Comparison of ENCODE assay signal across 1 cellular context in the genomic region with DNA sequence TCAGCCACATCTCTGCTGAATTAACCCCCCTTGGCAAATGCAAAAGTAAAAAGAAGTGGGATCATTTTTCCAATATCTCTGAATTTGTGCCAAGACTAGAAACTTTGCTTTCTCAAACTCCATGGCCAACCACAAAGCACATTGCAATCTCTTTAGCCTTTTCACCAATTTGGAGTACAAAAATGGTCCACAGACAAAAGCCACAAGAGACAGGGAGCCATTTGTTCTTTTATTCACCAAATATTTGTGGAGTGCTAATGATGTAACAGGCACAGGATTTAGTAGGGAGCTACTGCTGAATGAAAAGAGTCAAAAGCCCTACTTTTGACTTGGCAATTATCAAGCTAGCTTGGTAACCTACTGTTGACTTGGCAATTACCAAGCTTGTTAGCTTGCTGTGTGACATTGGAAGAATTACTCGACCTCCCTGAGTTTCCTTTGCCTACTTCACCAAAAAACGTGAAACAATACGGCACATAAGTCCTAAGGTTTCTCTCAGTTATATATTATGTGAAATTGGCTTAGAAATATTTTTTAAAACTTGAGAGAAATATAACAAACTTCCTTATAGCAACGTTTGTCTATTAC.
TF ChIP-seq lines count a peak whose summit lies in the region.

No MANE protein-coding gene starts in this region.

TF ChIP-seq in HepG2, 621 proteins besides CTCF, POLR2A, EP300 and RAD21 (continued from another document):
- TF ChIP-seq STAT6 (CRISPR knock-in tag; IDR thresholded peaks at IDR 0.05; ENCODE audit: borderline replicate concordance) (no peak), ZNF768 (CRISPR knock-in tag; IDR thresholded peaks at IDR 0.05) (peak; percentile 30; the same call in 1 of the 2 replicates), ZNF709 (CRISPR knock-in tag; IDR thresholded peaks at IDR 0.05) (no peak), AHDC1 (CRISPR knock-in tag; IDR thresholded peaks at IDR 0.05; ENCODE audit: borderline replicate concordance) (no peak)
